8 cellular contexts compared by ENCODE assay signal in genomic region chr16:1678500-1679098, GRCh38. TPM values are rescaled to one million over a fixed set of nuclear protein-coding genes. Genes with fewer than 3 reads are reported as not detected.
DNase-seq lines count a peak whose midpoint lies in the region; ATAC-seq, FAIRE-seq and TF ChIP-seq lines count a peak whose summit lies in the region.

No MANE protein-coding gene starts in this region.

- H4K20me1 ChIP-seq in PC-9 (ENCODE audit: insufficient read depth) = no peaks in the 10 kb centered on the region

- H3K27me3 ChIP-seq in PC-9 (ENCODE audit: insufficient read depth, low read depth) = no peaks in the 10 kb centered on the region
- H3K27me3 ChIP-seq in psoas muscle (ENCODE audit: insufficient read depth in 3 of 3, low read length in 2 of 3) = no peaks in the 10 kb centered on the region
- no peaks in the 10 kb centered on the region for H3K27me3 ChIP-seq in vagina

- WGBS in psoas muscle, 3 donors = 2 to 3% (median 3%) methylated on average over 30 to 45 of the region's 45 CpGs

- H2AFZ ChIP-seq in PC-9 = peak overlapping the region; percentile 81

- intact Hi-C loops in PC-9 (cut with micrococcal nuclease; ENCODE audit: unreplicated experiment) (loop anchor here (1.0 to 5.0 kb wide), 4 partner anchors 11 to 94 kb away; partner anchors contain the start of genes EME2, MRPS34 and NME3), Right ventricle myocardium superior (cut with DNase I) (no loop called here), psoas muscle (cut with DNase I) (loop anchor here in 1 of 2 donors (5.0 kb wide), 1 partner anchor 66 kb away; the partner anchor contains the start of genes CRAMP1 and IFT140), vagina (cut with DNase I) (no loop called here)

- no peak for FAIRE-seq in GM19239 (lab: Jason Lieb, UNC)

- POLR2A ChIA-PET in PC-9 (lab: Charles Lee; ENCODE audit: unreplicated experiment) = interaction anchor here (0.6 to 1.2 kb wide), 9 partner anchors 11 to 1326 kb away, joined by 3 to 22 read pairs (median 4); partner anchors contain the start of genes CRAMP1, IFT140 and MAPK8IP3

- peaks cover 12% of the 10 kb centered on the region for H3K36me3 ChIP-seq in PC-9 (ENCODE audit: low read depth)
- H3K36me3 ChIP-seq in psoas muscle (ENCODE audit: insufficient read depth in 1 of 2, low read depth in 1 of 2) = peaks cover 3 to 36% of the 10 kb centered on the region in 2 donors
- peaks cover 0 to 15% of the 10 kb centered on the region in 2 donors for H3K36me3 ChIP-seq in vagina

- DNase-seq in COR-L47 (lab: John Stamatoyannopoulos, UW) (peak; percentile 22), PC-9 (no peak), activated gamma-delta T cell (lab: John Stamatoyannopoulos, UW) (peak; percentile 35), Right ventricle myocardium superior (peak; percentile 58), psoas muscle (peak in 1 of 2 donors; percentile 39), vagina (ENCODE audit: extremely low spot score in 2 of 2) (no peak), GM19239 (ENCODE audit: insufficient read length, low spot score) (no peak)

- peak overlapping the region; percentile 98 for H3K4me3 ChIP-seq in PC-9
- H3K4me3 ChIP-seq in psoas muscle = peak overlapping the region; percentile 81
- peak overlapping the region; percentile 67 to 72 for H3K4me3 ChIP-seq in vagina

- H3K9me3 ChIP-seq in PC-9 (ENCODE audit: insufficient read depth, low read depth) (0 out of 2 replicates have a peak, but pooled peaks cover under 1% of the 10 kb centered on the region), psoas muscle (no peaks in the 10 kb centered on the region), vagina (no peaks in the 10 kb centered on the region)

- peaks cover 21% of the 10 kb centered on the region for H3F3A ChIP-seq in PC-9 (ENCODE audit: insufficient read depth, low read depth)

- peaks cover 27% of the 10 kb centered on the region for H3K4me1 ChIP-seq in PC-9 (replicated peaks; ENCODE audit: insufficient read depth)
- H3K4me1 ChIP-seq in psoas muscle = peaks cover 6% of the 10 kb centered on the region
- peaks cover 10% of the 10 kb centered on the region for H3K4me1 ChIP-seq in vagina

- no peak for TF ChIP-seq CTCF in PC-9 (conservative IDR thresholded peaks at IDR 0.05)
- TF ChIP-seq CTCF in psoas muscle (IDR thresholded peaks at IDR 0.05) = no peak
- no peak for TF ChIP-seq CTCF in vagina (IDR thresholded peaks at IDR 0.05)

- H3K27ac ChIP-seq in PC-9 = peak overlapping the region; percentile 82
- peak overlapping the region; percentile 71 for H3K27ac ChIP-seq in psoas muscle
- H3K27ac ChIP-seq in vagina = peak overlapping the region; percentile 67

- CTCF ChIA-PET in PC-9 (lab: Charles Lee) = interaction anchor here (0.6 to 0.8 kb wide), 2 partner anchors 65 to 102 kb away, joined by 4 to 5 read pairs; no protein-coding TSS in a partner anchor

- H3K4me2 ChIP-seq in PC-9 = peak overlapping the region; percentile 100

- peaks cover 53% of the 10 kb centered on the region for H3K79me2 ChIP-seq in PC-9 (ENCODE audit: low read depth)

- TSS peak; percentile 57 for BruUV-seq in PC-9 (replicated peaks; lab: Mats Ljungman, UMichigan)

- ATAC-seq in HG02571 (IDR thresholded peaks at IDR 0.05; ENCODE audit: unreplicated experiment) (peak; percentile 12), Right ventricle myocardium superior (ENCODE audit: poor library complexity) (peak; percentile 38), psoas muscle (peak; percentile 9 to 41 (median 28))

- no peaks in the 10 kb centered on the region for H3K9me2 ChIP-seq in PC-9 (ENCODE audit: insufficient read depth)

- TF ChIP-seq POLR2A in vagina (IDR thresholded peaks at IDR 0.05) = no peak

RNA-seq across cellular contexts. Expression of gene JPT2, which starts 0.5 kb away (rescaled TPM):
- total RNA-seq in PC-9 (2021) = 199 and 244 TPM in 2 replicates
- total RNA-seq in Right ventricle myocardium superior = 30.6 TPM
- 10 to 100 TPM; 21.4 to 30.6 (median 25.1) TPM for total RNA-seq in psoas muscle
- polyA plus RNA-seq in psoas muscle = 10 to 100 TPM; 14.4 to 27.7 (median 14.6) TPM
- 19.9 TPM for total RNA-seq in vagina

RNA-seq across cellular contexts. Expression of gene MAPK8IP3, which starts 27.4 kb away (rescaled TPM):
- total RNA-seq in PC-9 (2021) (119 and 125 TPM in 2 replicates), Right ventricle myocardium superior (61.4 TPM), psoas muscle (10 to 100 TPM; 22.6 to 31.6 (median 24.9) TPM), vagina (44.9 TPM)
- 10 to 100 TPM; 11.7 to 17.0 (median 13.4) TPM for polyA plus RNA-seq in psoas muscle

Comparison
In these comparisons a context has a peak if more than half of its experiments do, and no peak if none do; other contexts are left out.
1. DNase-seq: peak in COR-L47 (single experiment), activated gamma-delta T cell (single experiment) and Right ventricle myocardium superior (single experiment); none in PC-9 (0 of 2), vagina (0 of 2) and GM19239 (single experiment).
2. Peak in every context shown above with its lines, with median percentiles within 50 percentile points of each other: ATAC-seq, H3K27ac ChIP-seq and H3K4me3 ChIP-seq.